Comparison of ENCODE assay signal across 19 cellular contexts in genomic region chr6:78908621-78909020, GRCh38.
"Had no signal": no experiment of that assay in that cellular context is flagged by ENCODE, and none has a peak within 500 bp of the region (broad histone marks: within the 10 kb centered on the region; RNA-seq: fewer than 3 reads in every experiment).

No MANE protein-coding gene starts in this region.

- H3K4me3 Mint-ChIP-seq: activated naive CD4-positive, alpha-beta T cell treated with anti-CD3 and anti-CD28 coated beads, Interleukin-2, amount 10 ng/mL, durations not matched to agents 7 days and 5 days; activated T-helper 17 cell treated with anti-CD3 and anti-CD28 coated beads, Interleukin-2, amount 50 U/mL, for 72 hours; memory B cell; natural killer cell; stimulated activated naive CD8-positive, alpha-beta T cell treated with anti-CD3 and anti-CD28 coated beads, Interleukin-15, Interleukin-2, amounts not matched to agents 100 ng/mL and 50 ng/mL, for 24 hours had no signal

- H3K36me3 ChIP-seq: suprapubic skin had no signal

- H3K4me3 ChIP-seq: suprapubic skin had no signal

- ATAC-seq: activated T-helper 17 cell treated with anti-CD3 and anti-CD28 coated beads, Interleukin-2, amount 50 U/mL, for 72 hours; left lobe of liver; natural killer cell; T-cell had no signal

- H3K27ac Mint-ChIP-seq: activated naive CD4-positive, alpha-beta T cell treated with anti-CD3 and anti-CD28 coated beads, Interleukin-2, amount 10 ng/mL, durations not matched to agents 7 days and 5 days; activated T-helper 17 cell treated with anti-CD3 and anti-CD28 coated beads, Interleukin-2, amount 50 U/mL, for 72 hours; memory B cell; natural killer cell; progenitor cell of endocrine pancreas; stimulated activated naive CD8-positive, alpha-beta T cell treated with anti-CD3 and anti-CD28 coated beads, Interleukin-15, Interleukin-2, amounts not matched to agents 100 ng/mL and 50 ng/mL, for 24 hours; T-cell had no signal

- H3K27ac ChIP-seq: suprapubic skin had no signal

- H3K27me3 ChIP-seq: suprapubic skin had no signal

- DNase-seq: activated CD4-positive, alpha-beta T cell treated with anti-CD3 and anti-CD28 coated beads, Interleukin-2, amount 50 U/mL, for 4 hours; activated CD4-positive, CD25-positive, alpha-beta regulatory T cell treated with anti-CD3 and anti-CD28 coated beads, Interleukin-2, amount 50 U/mL, for 72 hours; activated naive CD4-positive, alpha-beta T cell treated with anti-CD3 and anti-CD28 coated beads, Interleukin-2, amount 10 ng/mL, durations not matched to agents 7 days and 5 days; activated T-cell treated with anti-CD3 and anti-CD28 coated beads for 4 hours; natural killer cell; nucleus accumbens; right cardiac atrium; T-cell; T1000; trophoblast cell had no signal

- FAIRE-seq: colon, endothelial cell of umbilical vein, islet of Langerhans had no signal

- H3K9me3 Mint-ChIP-seq: activated naive CD4-positive, alpha-beta T cell treated with anti-CD3 and anti-CD28 coated beads, Interleukin-2, amount 10 ng/mL, durations not matched to agents 7 days and 5 days; activated T-helper 17 cell treated with anti-CD3 and anti-CD28 coated beads, Interleukin-2, amount 50 U/mL, for 72 hours; memory B cell; natural killer cell; stimulated activated naive CD8-positive, alpha-beta T cell treated with anti-CD3 and anti-CD28 coated beads, Interleukin-15, Interleukin-2, amounts not matched to agents 100 ng/mL and 50 ng/mL, for 24 hours; T-cell had no signal

- H3K9me3 ChIP-seq: suprapubic skin had no signal
